Comparison of ENCODE assay signal across 8 cellular contexts in the genomic region with DNA sequence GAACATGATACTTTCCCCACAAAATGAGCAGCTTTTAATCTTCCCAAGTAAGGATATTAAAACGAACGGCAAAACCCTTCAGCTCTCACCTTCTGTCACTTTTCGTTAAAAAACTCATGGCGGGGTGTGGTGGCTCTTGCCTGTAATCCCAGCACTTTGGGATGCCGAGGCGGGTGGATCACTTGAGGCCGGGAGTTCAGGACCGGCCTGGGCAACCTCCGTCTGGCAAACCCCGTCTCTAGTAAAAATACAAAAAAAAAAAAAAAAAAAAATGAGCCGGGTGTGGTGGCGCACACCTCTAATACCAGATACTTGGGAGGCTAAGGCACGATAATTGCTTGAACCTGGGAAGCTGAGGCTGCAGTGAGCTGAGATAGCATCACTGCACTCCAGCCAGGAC. TPM values are rescaled to one million over a fixed set of nuclear protein-coding genes. Genes with fewer than 3 reads are reported as not detected.
DNase-seq lines count a peak whose midpoint lies in the region; ATAC-seq and TF ChIP-seq lines count a peak whose summit lies in the region.

No MANE protein-coding gene starts in this region.

- H3K4me3 Mint-ChIP-seq in T-cell, result peak overlapping the region; percentile 93 to 99 (median 97)

- peak overlapping the region; percentile 70 for H3K27ac ChIP-seq in foreskin keratinocyte

- CTCF ChIA-PET in T-cell (lab: Charles Lee), result interaction anchor here in 1 of 2 donors (0.7 to 0.9 kb wide), 2 partner anchors 17 to 204 kb away, joined by 3 read pairs; no protein-coding TSS in a partner anchor

- ATAC-seq in T-cell (replicated peaks in 1 of 4) (no peak), foreskin keratinocyte (no peak), HG03175 (IDR thresholded peaks at IDR 0.05; ENCODE audit: unreplicated experiment) (no peak)

- TF ChIP-seq CTCF in foreskin keratinocyte (conservative IDR thresholded peaks at IDR 0.05) (no peak), retinal pigment epithelial cell (conservative IDR thresholded peaks at IDR 0.05; ENCODE audit: low read depth, low read length) (no peak)

- peaks cover 23% of the 10 kb centered on the region for H3K36me3 Mint-ChIP-seq in T-cell

- H3K27ac Mint-ChIP-seq in T-cell, result peak overlapping the region in 1 of 2 donors; percentile 98

- no peaks in the 10 kb centered on the region for H3K9me3 Mint-ChIP-seq in T-cell

- peaks cover 24 to 28% (median 28%) of the 10 kb centered on the region in 3 donors for H3K4me1 Mint-ChIP-seq in T-cell

- peaks cover 15% of the 10 kb centered on the region for H3K27me3 ChIP-seq in foreskin keratinocyte

- peaks cover 11 to 16% of the 10 kb centered on the region in 2 donors for H3K27me3 Mint-ChIP-seq in T-cell

- POLR2A ChIA-PET in T-cell (lab: Charles Lee), result interaction anchor here (0.6 to 1.0 kb wide), 3 partner anchors 8 to 289 kb away, joined by 3 to 4 read pairs (median 3); a partner anchor contains a TSS

- H3K4me1 ChIP-seq in foreskin keratinocyte, result no peaks in the 10 kb centered on the region

- H3K4me3 ChIP-seq in GM08714 (ENCODE audit: low read length) (peak overlapping the region; percentile 77), retinal pigment epithelial cell (ENCODE audit: low read length) (peak overlapping the region; percentile 94)

- no peak for DNase-seq in T-cell
- no peak for DNase-seq in foreskin keratinocyte
- no peak for DNase-seq in retinal pigment epithelial cell (ENCODE audit: low read depth)
- no peak for DNase-seq in HuH-7 (ENCODE audit: low spot score)
- no peak for DNase-seq in cortex of kidney (lab: John Stamatoyannopoulos, UW)
- DNase-seq in mucosa of gallbladder (ENCODE audit: low spot score), result no peak

RNA-seq across cellular contexts. Expression of a gene that starts 0.9 kb away (rescaled TPM):
- total RNA-seq in T-cell (10 to 100 TPM; 51.2 to 96.1 (median 84.8) TPM), foreskin keratinocyte (138 and 155 TPM in 2 replicates), mucosa of gallbladder (155 TPM)
- polyA plus RNA-seq in foreskin keratinocyte, result 262 and 316 TPM in 2 replicates

RNA-seq across cellular contexts. Expression of a gene that starts 7.0 kb away (rescaled TPM):
- total RNA-seq in T-cell (10 to 100 TPM; 30.4 to 46.7 (median 39.1) TPM), foreskin keratinocyte (25.8 and 26.9 TPM in 2 replicates), mucosa of gallbladder (36.1 TPM)
- 30.7 and 32.0 TPM in 2 replicates for polyA plus RNA-seq in foreskin keratinocyte

RNA-seq across cellular contexts. Expression of a gene that starts 38.5 kb away (rescaled TPM):
- total RNA-seq in T-cell (100 to 1,000 TPM; 162 to 233 (median 217) TPM), foreskin keratinocyte (38.3 and 42.1 TPM in 2 replicates), mucosa of gallbladder (98.1 TPM)
- 29.7 and 31.9 TPM in 2 replicates for polyA plus RNA-seq in foreskin keratinocyte
